In the genomic region with DNA sequence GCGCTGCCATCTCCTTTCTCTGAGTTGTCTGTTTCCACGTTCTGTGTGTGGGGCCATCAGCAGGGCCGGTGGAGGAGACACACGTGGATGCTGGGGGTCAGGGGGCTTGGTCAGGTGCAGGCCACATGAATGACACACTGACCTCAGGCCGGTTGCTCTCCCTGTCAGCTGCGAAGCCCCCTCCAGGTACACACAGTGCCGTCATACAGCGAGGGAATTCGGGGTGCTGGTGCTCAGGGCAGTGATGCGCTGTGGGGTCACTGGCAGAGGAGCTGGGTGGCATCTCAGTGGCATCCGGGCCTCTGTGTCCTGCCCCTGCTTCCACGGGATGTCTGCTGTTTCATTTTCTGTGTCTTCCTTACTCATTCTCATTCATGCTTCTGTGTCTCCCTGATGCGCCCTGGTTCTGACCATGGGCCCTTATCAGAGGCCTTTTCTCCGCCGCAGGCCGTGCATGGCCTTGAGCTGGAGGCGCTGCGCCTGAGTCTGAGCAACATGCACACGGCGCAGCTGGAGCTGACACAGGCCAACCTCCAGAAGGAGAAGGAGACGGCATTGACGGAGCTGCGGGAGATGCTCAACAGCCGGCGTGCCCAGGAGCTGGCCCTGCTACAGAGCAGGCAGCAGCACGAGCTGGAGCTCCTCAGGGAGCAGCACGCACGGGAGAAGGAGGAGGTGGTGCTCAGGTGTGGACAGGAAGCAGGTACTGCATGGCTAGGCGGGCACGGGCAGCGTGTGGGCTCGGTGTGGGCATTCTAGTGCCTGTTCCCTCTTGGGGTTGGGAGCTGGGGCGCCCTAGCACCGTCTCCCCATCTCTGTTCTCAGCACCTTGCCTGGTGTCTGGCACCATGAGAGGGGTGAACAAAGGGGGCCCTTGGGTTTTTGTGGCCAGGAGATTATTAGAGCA, we compare ENCODE assay signal across 26 cellular contexts.
"Had no signal": no experiment of that assay in that cellular context is flagged by ENCODE, and none has a peak within 500 bp of the region (broad histone marks: within the 10 kb centered on the region; RNA-seq: fewer than 3 reads in every experiment).

No MANE protein-coding gene starts in this region.

- H3K27ac Mint-ChIP-seq: activated CD8-positive, alpha-beta T cell treated with anti-CD3 and anti-CD28 coated beads for 36 hours; activated T-helper 17 cell treated with anti-CD3 and anti-CD28 coated beads, Interleukin-2, amount 50 U/mL, for 72 hours; memory B cell; natural killer cell had no signal

- H3K27me3 Mint-ChIP-seq: activated CD8-positive, alpha-beta T cell treated with anti-CD3 and anti-CD28 coated beads for 36 hours; activated T-helper 17 cell treated with anti-CD3 and anti-CD28 coated beads, Interleukin-2, amount 50 U/mL, for 72 hours; memory B cell; progenitor cell of endocrine pancreas had no signal

- ATAC-seq: activated CD8-positive, alpha-beta T cell treated with anti-CD3 and anti-CD28 coated beads for 36 hours; activated T-cell treated with anti-CD3 and anti-CD28 coated beads, Interleukin-2, amount 50 U/mL, for 4 hours; activated T-helper 17 cell treated with anti-CD3 and anti-CD28 coated beads, Interleukin-2, amount 50 U/mL, for 72 hours; gastroesophageal sphincter; natural killer cell; stimulated activated naive CD8-positive, alpha-beta T cell treated with anti-CD3 and anti-CD28 coated beads, Interleukin-15, Interleukin-2, amounts not matched to agents 100 U/mL and 50 U/mL, for 24 hours had no signal

- DNase-seq: activated CD4-positive, alpha-beta T cell treated with anti-CD3 and anti-CD28 coated beads for 1 hour; activated CD4-positive, alpha-beta T cell treated with anti-CD3 and anti-CD28 coated beads, Interleukin-2, amount 50 U/mL, for 1 hour; activated CD8-positive, alpha-beta T cell treated with anti-CD3 and anti-CD28 coated beads for 36 hours; activated gamma-delta T cell treated with Interleukin-2 at 50 U/mL for 16 hours; activated naive CD4-positive, alpha-beta T cell treated with anti-CD3 and anti-CD28 coated beads, Interleukin-2, amount 50 U/mL, for 16 hours; activated T-cell treated with anti-CD3 and anti-CD28 coated beads, Interleukin-2, amount 50 U/mL, for 4 hours; cerebellar nuclear complex; dorsolateral prefrontal cortex; effector memory CD4-positive, alpha-beta T cell; erythroblast; head of caudate nucleus; hippocampal formation; midbrain; natural killer cell; right lobe of liver; stimulated activated CD4-positive, alpha-beta T cell treated with anti-CD3 and anti-CD28 coated beads, Interleukin-4, amount 100 ng/mL, for 1 hour; stimulated activated naive CD8-positive, alpha-beta T cell treated with anti-CD3 and anti-CD28 coated beads, Interleukin-15, Interleukin-2, amounts not matched to agents 100 U/mL and 50 U/mL, for 24 hours; T-helper 9 cell; trophoblast cell; uterus had no signal

- H3K27ac ChIP-seq: coronary artery, dorsolateral prefrontal cortex, gastroesophageal sphincter, right lobe of liver, thoracic aorta, uterus had no signal

- H3K4me1 Mint-ChIP-seq: activated T-helper 17 cell treated with anti-CD3 and anti-CD28 coated beads, Interleukin-2, amount 50 U/mL, for 72 hours had no signal

- H3K4me3 Mint-ChIP-seq: activated CD8-positive, alpha-beta T cell treated with anti-CD3 and anti-CD28 coated beads for 36 hours; activated T-cell treated with anti-CD3 and anti-CD28 coated beads, Interleukin-2, amount 50 U/mL, for 4 hours; activated T-helper 17 cell treated with anti-CD3 and anti-CD28 coated beads, Interleukin-2, amount 50 U/mL, for 72 hours; memory B cell; natural killer cell had no signal

- H3K9me3 ChIP-seq: gastroesophageal sphincter, right lobe of liver, thoracic aorta, uterus had no signal

- H3K36me3 ChIP-seq: uterus had no signal

- H3K4me3 ChIP-seq: coronary artery, dorsolateral prefrontal cortex, gastroesophageal sphincter, right lobe of liver, thoracic aorta, uterus had no signal

- H3K9me3 Mint-ChIP-seq: activated CD8-positive, alpha-beta T cell treated with anti-CD3 and anti-CD28 coated beads for 36 hours; activated T-cell treated with anti-CD3 and anti-CD28 coated beads, Interleukin-2, amount 50 U/mL, for 4 hours; activated T-helper 17 cell treated with anti-CD3 and anti-CD28 coated beads, Interleukin-2, amount 50 U/mL, for 72 hours; memory B cell; natural killer cell had no signal

- H3K4me1 ChIP-seq: gastroesophageal sphincter, right lobe of liver, uterus had no signal

- H3K27me3 ChIP-seq: dorsolateral prefrontal cortex, gastroesophageal sphincter, right lobe of liver, uterus had no signal
